ENCODE assay signal across 16 cellular contexts in genomic region chr1:225915538-225915991, GRCh38. TPM values are rescaled to one million over a fixed set of nuclear protein-coding genes. Genes with fewer than 3 reads are reported as not detected.
DNase-seq lines count a peak whose midpoint lies in the region; ATAC-seq and TF ChIP-seq lines count a peak whose summit lies in the region.
"Had no signal": no experiment of that assay in that cellular context is flagged by ENCODE, and none has a peak within 500 bp of the region (broad histone marks: within the 10 kb centered on the region; RNA-seq: fewer than 3 reads in every experiment).

No MANE protein-coding gene starts in this region.

- peak overlapping the region; percentile 24 for H3K4me2 ChIP-seq in mammary epithelial cell (ENCODE audit: insufficient read depth, low read depth, low read length)

- H3K27ac Mint-ChIP-seq in endodermal cell: no peak overlapping the region

- TF ChIP-seq CTCF in mammary epithelial cell (conservative IDR thresholded peaks at IDR 0.05 in 1 of 2, IDR thresholded peaks at IDR 0.05 in 1 of 2; ENCODE audit: extremely low read depth in 1 of 2, insufficient read depth in 1 of 2, low read depth in 1 of 2, low read length in 2 of 2) (no peak), breast epithelium (IDR thresholded peaks at IDR 0.05) (no peak), endodermal cell (conservative IDR thresholded peaks at IDR 0.05) (no peak)

- DNase-seq in mammary epithelial cell (no peak), breast epithelium (ENCODE audit: low spot score in 2 of 2) (no peak), NCI-H345 (lab: John Stamatoyannopoulos, UW) (peak; percentile 52), endodermal cell (peak; percentile 47), NK-92 (lab: John Stamatoyannopoulos, UW; ENCODE audit: unreplicated experiment) (no peak), COR-L47 (lab: John Stamatoyannopoulos, UW) (no peak)
- DNase-seq: activated CD4-positive, CD25-positive, alpha-beta regulatory T cell; activated naive CD4-positive, alpha-beta T cell treated with anti-CD3 and anti-CD28 coated beads, Interleukin-2, amount 50 U/mL, for 16 hours; cerebellar nuclear complex; head of caudate nucleus; OCI-M1 had no signal

- no peaks in the 10 kb centered on the region for H3K9me3 Mint-ChIP-seq in endodermal cell

- H3K4me1 Mint-ChIP-seq in endodermal cell: peaks cover 14% of the 10 kb centered on the region

- H3K9ac ChIP-seq in mammary epithelial cell (ENCODE audit: insufficient read depth, low read length): no peak overlapping the region
- H3K9ac ChIP-seq in endodermal cell (ENCODE audit: extremely low read depth, low read length, poor library complexity, severe bottlenecking): no peak overlapping the region

- H3K4me3 Mint-ChIP-seq in endodermal cell: no peak overlapping the region

- 45% methylated on average over 7 of the region's 7 CpGs for WGBS in mammary epithelial cell (ENCODE audit: low coverage, missing lambda C conversion rate)
- WGBS in endodermal cell (ENCODE audit: insufficient coverage in 1 of 2, insufficient read length in 1 of 2), 2 experiments: 89 to 92% methylated on average over 2 to 7 of the region's 7 CpGs

- CTCF ChIA-PET in mammary epithelial cell (lab: Charles Lee; ENCODE audit: low non-redundant PET): no interaction called here

- H3K9me3 ChIP-seq in mammary epithelial cell (replicated peaks; ENCODE audit: insufficient read depth, low read length): no peaks in the 10 kb centered on the region
- no peaks in the 10 kb centered on the region for H3K9me3 ChIP-seq in breast epithelium
- no peaks in the 10 kb centered on the region for H3K9me3 ChIP-seq in endodermal cell (ENCODE audit: control insufficient read depth, low read length)

- no peak overlapping the region for H3K4me3 ChIP-seq in mammary epithelial cell (replicated peaks in 1 of 3; ENCODE audit: insufficient read depth in 1 of 3, low read depth in 2 of 3, low read length in 3 of 3)
- no peak overlapping the region for H3K4me3 ChIP-seq in breast epithelium
- no peak overlapping the region for H3K4me3 ChIP-seq in endodermal cell (ENCODE audit: low read length)

- H3K27me3 ChIP-seq in mammary epithelial cell (ENCODE audit: insufficient read depth, low read length) (no peaks in the 10 kb centered on the region), breast epithelium (no peaks in the 10 kb centered on the region), endodermal cell (ENCODE audit: control insufficient read depth, insufficient read depth, low read length, poor library complexity, severe bottlenecking) (no peaks in the 10 kb centered on the region)

- no peak for TF ChIP-seq POLR2A in breast epithelium (IDR thresholded peaks at IDR 0.05)

- H3K36me3 Mint-ChIP-seq in endodermal cell (ENCODE audit: low read depth): peaks cover 31% of the 10 kb centered on the region

- H4K20me1 ChIP-seq in mammary epithelial cell (ENCODE audit: insufficient read depth, low read length): no peaks in the 10 kb centered on the region

- BruUV-seq in mammary epithelial cell (replicated peaks; lab: Mats Ljungman, UMichigan): no TSS peak

- H3K79me2 ChIP-seq in mammary epithelial cell (ENCODE audit: insufficient read depth, low read length): no peaks in the 10 kb centered on the region

- ATAC-seq in GM18909 (IDR thresholded peaks at IDR 0.05; ENCODE audit: poor library complexity, unreplicated experiment) (no peak), GM21528 (IDR thresholded peaks at IDR 0.05; ENCODE audit: low FRiP score, unreplicated experiment) (no peak)
- ATAC-seq: left lobe of liver had no signal

- H3K4me1 ChIP-seq in mammary epithelial cell (ENCODE audit: insufficient read depth, low read length) (peaks cover 47% of the 10 kb centered on the region), breast epithelium (no peaks in the 10 kb centered on the region), endodermal cell (ENCODE audit: control insufficient read depth, insufficient read depth, low read length) (peaks cover 3% of the 10 kb centered on the region)

- dilution Hi-C loops in mammary epithelial cell (cut with HindIII; ENCODE audit: low sequenced_read_pairs): no loop called here

- H3K36me3 ChIP-seq in mammary epithelial cell (ENCODE audit: insufficient read depth, low read length): peaks cover 2% of the 10 kb centered on the region
- no peaks in the 10 kb centered on the region for H3K36me3 ChIP-seq in breast epithelium
- H3K36me3 ChIP-seq in endodermal cell (ENCODE audit: control insufficient read depth, insufficient read depth, low read length): peaks cover 23% of the 10 kb centered on the region

- intact Hi-C loops in mammary epithelial cell (cut with micrococcal nuclease) (no loop called here), breast epithelium (cut with DNase I; ENCODE audit: low total_unique reads) (no loop called here)

- in situ Hi-C loops in mammary epithelial cell (cut with MboI; ENCODE audit: low sequenced_read_pairs in 2 of 2): no loop called here

- no peaks in the 10 kb centered on the region for H3K27me3 Mint-ChIP-seq in endodermal cell (ENCODE audit: insufficient read depth)

- H2AFZ ChIP-seq in mammary epithelial cell (ENCODE audit: low read depth, low read length): no peak overlapping the region

- H3K27ac ChIP-seq in mammary epithelial cell (ENCODE audit: insufficient read depth, low read depth, low read length): peak overlapping the region; percentile 29
- no peak overlapping the region for H3K27ac ChIP-seq in breast epithelium
- peak overlapping the region; percentile 46 for H3K27ac ChIP-seq in endodermal cell (ENCODE audit: low read depth, low read length)

RNA-seq across cellular contexts. Expression of gene PYCR2, which starts 8.5 kb away (rescaled TPM):
- 10 to 100 TPM; 64.2 to 73.1 TPM for total RNA-seq in mammary epithelial cell
- 73.6 TPM for polyA plus RNA-seq in mammary epithelial cell
- polyA minus RNA-seq in mammary epithelial cell: 83.2 TPM
- 10 to 100 TPM; 40.2 to 49.3 (median 47.9) TPM for total RNA-seq in breast epithelium
- 100 to 1,000 TPM in 1 of 2 donors, 10 to 100 TPM in 1; 94.5 to 101 TPM for total RNA-seq in endodermal cell
- 74.6 TPM for polyA plus RNA-seq in endodermal cell (2013, experiment 1 of 2)
- polyA plus RNA-seq in endodermal cell (2013, experiment 2 of 2): 71.4 TPM

RNA-seq across cellular contexts. Expression of gene LEFTY2, which starts 25.5 kb away (rescaled TPM):
- total RNA-seq in mammary epithelial cell: not detected
- polyA plus RNA-seq in mammary epithelial cell: not detected
- not detected for polyA minus RNA-seq in mammary epithelial cell
- total RNA-seq in breast epithelium: under 1 TPM in 2 of 3 donors, not detected in 1; 0.88 to 0.96 TPM
- total RNA-seq in endodermal cell: 100 to 1,000 TPM; 272 to 938 TPM
- polyA plus RNA-seq in endodermal cell (2013, experiment 1 of 2): 318 TPM
- polyA plus RNA-seq in endodermal cell (2013, experiment 2 of 2): 376 TPM
- total RNA-seq: Daoy, endothelial cell of umbilical vein, left lobe of liver had no signal

RNA-seq across cellular contexts. Expression of gene LEFTY1, which starts 26.6 kb away (rescaled TPM):
- not detected for total RNA-seq in mammary epithelial cell
- not detected for polyA plus RNA-seq in mammary epithelial cell
- not detected for polyA minus RNA-seq in mammary epithelial cell
- total RNA-seq in breast epithelium: under 1 TPM in 1 of 3 donors, not detected in 2; 0.48 TPM
- total RNA-seq in endodermal cell: 100 to 1,000 TPM in 1 of 2 donors, 10 to 100 TPM in 1; 76.0 to 660 TPM
- 184 TPM for polyA plus RNA-seq in endodermal cell (2013, experiment 1 of 2)
- 274 TPM for polyA plus RNA-seq in endodermal cell (2013, experiment 2 of 2)
- total RNA-seq: Daoy, endothelial cell of umbilical vein had no signal
- polyA plus RNA-seq: endothelial cell of umbilical vein had no signal

RNA-seq across cellular contexts. Expression of gene TMEM63A, which starts 33.4 kb away (rescaled TPM):
- total RNA-seq in mammary epithelial cell (10 to 100 TPM; 25.2 to 37.3 TPM), breast epithelium (10 to 100 TPM; 69.6 to 88.0 (median 80.6) TPM), endodermal cell (100 to 1,000 TPM; 194 to 232 TPM)
- 17.7 TPM for polyA plus RNA-seq in mammary epithelial cell
- polyA minus RNA-seq in mammary epithelial cell: 20.1 TPM
- 34.7 TPM for polyA plus RNA-seq in endodermal cell (2013, experiment 1 of 2)
- 38.8 TPM for polyA plus RNA-seq in endodermal cell (2013, experiment 2 of 2)

Comparison
In these comparisons a context has a peak if more than half of its experiments do, and no peak if none do; other contexts are left out.
1. H3K27ac ChIP-seq: peak in mammary epithelial cell (single experiment) and endodermal cell (single experiment); none in breast epithelium (0 of 2).
2. DNase-seq: peak in NCI-H345 (single experiment) and endodermal cell (single experiment); none in mammary epithelial cell (single experiment), breast epithelium (0 of 2), NK-92 (single experiment) and COR-L47 (single experiment).
3. RNA of gene LEFTY2, which starts 25.5 kb away (total RNA-seq): 272 to 938 TPM in endodermal cell; 0.88 to 0.96 TPM in breast epithelium and not detected in mammary epithelial cell; every median in the first group is over 100 times any median in the second.
4. RNA of gene LEFTY1, which starts 26.6 kb away (total RNA-seq): 76.0 to 660 TPM in endodermal cell; 0.48 TPM in breast epithelium and not detected in mammary epithelial cell; every median in the first group is over 10 times any median in the second.